In the genomic region with DNA sequence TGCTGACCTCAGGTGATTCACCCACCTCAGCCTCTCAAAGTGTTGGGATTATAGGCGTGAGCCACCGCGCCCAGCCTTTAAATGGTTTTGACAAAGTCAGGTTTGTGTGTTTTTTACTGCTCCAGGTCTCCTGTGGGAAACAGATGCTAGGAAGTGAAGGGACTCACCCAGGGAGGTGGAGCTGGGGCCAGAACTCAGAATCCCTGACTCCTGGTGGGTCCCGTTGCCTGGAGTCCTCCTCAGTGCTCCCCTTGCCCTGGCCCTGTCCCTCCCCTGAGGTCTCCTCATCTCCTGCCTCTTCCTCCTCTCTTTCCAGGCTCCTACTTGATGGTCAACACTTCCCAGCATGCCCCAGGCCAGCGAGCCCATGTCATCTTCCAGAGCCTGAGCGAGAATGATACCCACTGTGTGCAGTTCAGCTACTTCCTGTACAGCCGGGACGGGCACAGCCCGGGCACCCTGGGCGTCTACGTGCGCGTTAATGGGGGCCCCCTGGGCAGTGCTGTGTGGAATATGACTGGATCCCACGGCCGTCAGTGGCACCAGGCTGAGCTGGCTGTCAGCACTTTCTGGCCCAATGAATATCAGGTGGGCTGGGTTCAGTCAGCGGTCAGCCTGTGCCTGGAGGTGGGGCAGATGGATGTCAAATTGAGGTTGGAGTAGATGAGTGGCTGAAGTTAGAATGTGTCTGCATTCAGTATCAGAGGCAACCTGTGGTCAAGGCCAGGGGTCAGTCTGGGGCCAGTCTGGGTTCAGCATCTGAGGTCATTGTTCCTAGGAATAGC, we compare ENCODE assay signal across 13 cellular contexts. TPM values are rescaled to one million over a fixed set of nuclear protein-coding genes. Genes with fewer than 3 reads are reported as not detected.
A peak's percentile ranks its signal among the peaks of the same experiment; 100 is the strongest.
DNase-seq lines count a peak whose midpoint lies in the region; ATAC-seq and TF ChIP-seq lines count a peak whose summit lies in the region.
"Had no signal": no experiment of that assay in that cellular context is flagged by ENCODE, and none has a peak within 500 bp of the region (broad histone marks: within the 10 kb centered on the region; RNA-seq: fewer than 3 reads in every experiment).

No MANE protein-coding gene starts in this region.

- H3K36me3 Mint-ChIP-seq in WTC11: peaks cover under 1% of the 10 kb centered on the region; the same call in 1 of the 2 replicates

- H3K36me3 ChIP-seq in right atrium auricular region (no peaks in the 10 kb centered on the region), liver (ENCODE audit: control insufficient read depth in 4 of 4, insufficient read depth in 3 of 4, low read depth in 1 of 4, low read length in 3 of 4) (peaks cover 0 to 4% (median 0%) of the 10 kb centered on the region in 4 donors), H7 (replicated peaks; ENCODE audit: control insufficient read depth, insufficient read depth, low read length) (no peaks in the 10 kb centered on the region)

- peak overlapping the region; percentile 8 for H3K4me3 Mint-ChIP-seq in WTC11

- H3K4me1 ChIP-seq in right atrium auricular region: peaks cover 0 to 26% of the 10 kb centered on the region in 2 donors
- H3K4me1 ChIP-seq in liver (ENCODE audit: control insufficient read depth in 4 of 4, insufficient read depth in 4 of 4, low read length in 3 of 4): peaks cover 11 to 31% (median 18%) of the 10 kb centered on the region in 4 donors

- POLR2A ChIA-PET in WTC11 (lab: Charles Lee): interaction anchor here (1.7 to 2.0 kb wide), 2 partner anchors 9 to 25 kb away, joined by 5 to 6 read pairs; no protein-coding TSS in a partner anchor

- H3K9me3 ChIP-seq in right atrium auricular region (no peaks in the 10 kb centered on the region), liver (ENCODE audit: control insufficient read depth in 4 of 4, low read length in 3 of 4) (no peaks in the 10 kb centered on the region)

- ATAC-seq in WTC11 (no peak), sciatic nerve (peak; percentile 24), HG03520 (IDR thresholded peaks at IDR 0.05; ENCODE audit: unreplicated experiment) (no peak)
- ATAC-seq: activated CD4-positive, CD25-positive, alpha-beta regulatory T cell treated with anti-CD3 and anti-CD28 coated beads, Interleukin-2, amount 50 U/mL, for 24 hours had no signal

- H3K4me1 Mint-ChIP-seq in WTC11: peaks cover 49% of the 10 kb centered on the region

- TF ChIP-seq CTCF in right atrium auricular region (IDR thresholded peaks at IDR 0.05): no peak
- no peak for TF ChIP-seq CTCF in WTC11 (IDR thresholded peaks at IDR 0.05)
- no peak for TF ChIP-seq CTCF in liver (IDR thresholded peaks at IDR 0.05; ENCODE audit: low read depth, low read length, missing input control)

- intact Hi-C loops in cardiac septum (cut with DNase I) (no loop called here), sciatic nerve (cut with DNase I) (no loop called here)

- no peak overlapping the region for H3K27ac Mint-ChIP-seq in WTC11

- no peak overlapping the region for H3K4me3 ChIP-seq in right atrium auricular region
- no peak overlapping the region for H3K4me3 ChIP-seq in liver (ENCODE audit: low read depth in 1 of 3, low read length in 3 of 3)
- H3K4me3 ChIP-seq in H7 (ENCODE audit: insufficient read depth, low read depth, low read length): no peak overlapping the region

- WGBS in liver: 67% methylated on average over 16 of the region's 16 CpGs

- no peaks in the 10 kb centered on the region for H3K27me3 ChIP-seq in right atrium auricular region
- H3K27me3 ChIP-seq in liver (ENCODE audit: control insufficient read depth in 4 of 4, insufficient read depth in 4 of 4, low read length in 3 of 4): no peaks in the 10 kb centered on the region
- H3K27me3 ChIP-seq in H7 (ENCODE audit: control insufficient read depth, insufficient read depth, low read length): peaks cover 25% of the 10 kb centered on the region

- H3K9ac ChIP-seq in liver (ENCODE audit: low read depth in 1 of 2, low read length in 2 of 2): no peak overlapping the region

- CTCF ChIA-PET in WTC11 (lab: Charles Lee): interaction anchor here (0.7 to 4.1 kb wide), 11 partner anchors 9 to 853 kb away, joined by 3 to 30 read pairs (median 7); partner anchors contain the start of genes PTPRU and TMEM200B

- peaks cover under 1% of the 10 kb centered on the region; the same call in 1 of the 2 replicates for H3K9me3 Mint-ChIP-seq in WTC11

- H3K27ac ChIP-seq in right atrium auricular region (no peak overlapping the region), liver (ENCODE audit: low read depth in 1 of 2, low read length in 2 of 2) (peak overlapping the region; percentile 33 to 69)
- H3K27ac ChIP-seq: epithelial cell of prostate had no signal

- peak; percentile 57 for DNase-seq in cardiac septum (ENCODE audit: low spot score)
- DNase-seq in right atrium auricular region (ENCODE audit: low spot score): no peak
- DNase-seq in WTC11 (ENCODE audit: low spot score): peak; percentile 8
- no peak for DNase-seq in sciatic nerve (ENCODE audit: low spot score)
- DNase-seq in H7: no peak
- no peak for DNase-seq in GM03348 (ENCODE audit: low spot score)
- DNase-seq: COR-L47, left colon, NCI-H446 treated with DMSO at 0.1 percent for 48 hours had no signal

- H3K27me3 Mint-ChIP-seq in WTC11 (ENCODE audit: low read depth): peaks cover 37% of the 10 kb centered on the region

- peak in 1 of 2 donors; percentile 55 for TF ChIP-seq RAD21 in liver (IDR thresholded peaks at IDR 0.05)

TF ChIP-seq in WTC11, 78 proteins besides CTCF, POLR2A, EP300 and RAD21 (continues in another document):
- TF ChIP-seq ZBTB21 (CRISPR knock-in tag; IDR thresholded peaks at IDR 0.05; ENCODE audit: borderline replicate concordance) (no peak), NR3C1 (CRISPR knock-in tag; conservative IDR thresholded peaks at IDR 0.05; ENCODE audit: low read depth) (no peak), OVOL2 (CRISPR knock-in tag; IDR thresholded peaks at IDR 0.05; ENCODE audit: borderline replicate concordance) (no peak)
- TF ChIP-seq, protein P1, sequence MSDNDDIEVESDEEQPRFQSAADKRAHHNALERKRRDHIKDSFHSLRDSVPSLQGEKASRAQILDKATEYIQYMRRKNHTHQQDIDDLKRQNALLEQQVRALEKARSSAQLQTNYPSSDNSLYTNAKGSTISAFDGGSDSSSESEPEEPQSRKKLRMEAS (CRISPR knock-in tag; IDR thresholded peaks at IDR 0.05): no peak
- TF ChIP-seq, protein P2, sequence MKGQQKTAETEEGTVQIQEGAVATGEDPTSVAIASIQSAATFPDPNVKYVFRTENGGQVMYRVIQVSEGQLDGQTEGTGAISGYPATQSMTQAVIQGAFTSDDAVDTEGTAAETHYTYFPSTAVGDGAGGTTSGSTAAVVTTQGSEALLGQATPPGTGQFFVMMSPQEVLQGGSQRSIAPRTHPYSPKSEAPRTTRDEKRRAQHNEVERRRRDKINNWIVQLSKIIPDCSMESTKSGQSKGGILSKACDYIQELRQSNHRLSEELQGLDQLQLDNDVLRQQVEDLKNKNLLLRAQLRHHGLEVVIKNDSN (CRISPR knock-in tag; IDR thresholded peaks at IDR 0.05): no peak

TF ChIP-seq in liver, 16 proteins besides CTCF, POLR2A, EP300 and RAD21 (continues in another document):
- no peak for TF ChIP-seq GABPA (IDR thresholded peaks at IDR 0.05 in 1 of 2, conservative IDR thresholded peaks at IDR 0.05 in 1 of 2)
- TF ChIP-seq, protein P3, sequence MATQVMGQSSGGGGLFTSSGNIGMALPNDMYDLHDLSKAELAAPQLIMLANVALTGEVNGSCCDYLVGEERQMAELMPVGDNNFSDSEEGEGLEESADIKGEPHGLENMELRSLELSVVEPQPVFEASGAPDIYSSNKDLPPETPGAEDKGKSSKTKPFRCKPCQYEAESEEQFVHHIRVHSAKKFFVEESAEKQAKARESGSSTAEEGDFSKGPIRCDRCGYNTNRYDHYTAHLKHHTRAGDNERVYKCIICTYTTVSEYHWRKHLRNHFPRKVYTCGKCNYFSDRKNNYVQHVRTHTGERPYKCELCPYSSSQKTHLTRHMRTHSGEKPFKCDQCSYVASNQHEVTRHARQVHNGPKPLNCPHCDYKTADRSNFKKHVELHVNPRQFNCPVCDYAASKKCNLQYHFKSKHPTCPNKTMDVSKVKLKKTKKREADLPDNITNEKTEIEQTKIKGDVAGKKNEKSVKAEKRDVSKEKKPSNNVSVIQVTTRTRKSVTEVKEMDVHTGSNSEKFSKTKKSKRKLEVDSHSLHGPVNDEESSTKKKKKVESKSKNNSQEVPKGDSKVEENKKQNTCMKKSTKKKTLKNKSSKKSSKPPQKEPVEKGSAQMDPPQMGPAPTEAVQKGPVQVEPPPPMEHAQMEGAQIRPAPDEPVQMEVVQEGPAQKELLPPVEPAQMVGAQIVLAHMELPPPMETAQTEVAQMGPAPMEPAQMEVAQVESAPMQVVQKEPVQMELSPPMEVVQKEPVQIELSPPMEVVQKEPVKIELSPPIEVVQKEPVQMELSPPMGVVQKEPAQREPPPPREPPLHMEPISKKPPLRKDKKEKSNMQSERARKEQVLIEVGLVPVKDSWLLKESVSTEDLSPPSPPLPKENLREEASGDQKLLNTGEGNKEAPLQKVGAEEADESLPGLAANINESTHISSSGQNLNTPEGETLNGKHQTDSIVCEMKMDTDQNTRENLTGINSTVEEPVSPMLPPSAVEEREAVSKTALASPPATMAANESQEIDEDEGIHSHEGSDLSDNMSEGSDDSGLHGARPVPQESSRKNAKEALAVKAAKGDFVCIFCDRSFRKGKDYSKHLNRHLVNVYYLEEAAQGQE (IDR thresholded peaks at IDR 0.05): peak; percentile 60
- TF ChIP-seq, protein P4, sequence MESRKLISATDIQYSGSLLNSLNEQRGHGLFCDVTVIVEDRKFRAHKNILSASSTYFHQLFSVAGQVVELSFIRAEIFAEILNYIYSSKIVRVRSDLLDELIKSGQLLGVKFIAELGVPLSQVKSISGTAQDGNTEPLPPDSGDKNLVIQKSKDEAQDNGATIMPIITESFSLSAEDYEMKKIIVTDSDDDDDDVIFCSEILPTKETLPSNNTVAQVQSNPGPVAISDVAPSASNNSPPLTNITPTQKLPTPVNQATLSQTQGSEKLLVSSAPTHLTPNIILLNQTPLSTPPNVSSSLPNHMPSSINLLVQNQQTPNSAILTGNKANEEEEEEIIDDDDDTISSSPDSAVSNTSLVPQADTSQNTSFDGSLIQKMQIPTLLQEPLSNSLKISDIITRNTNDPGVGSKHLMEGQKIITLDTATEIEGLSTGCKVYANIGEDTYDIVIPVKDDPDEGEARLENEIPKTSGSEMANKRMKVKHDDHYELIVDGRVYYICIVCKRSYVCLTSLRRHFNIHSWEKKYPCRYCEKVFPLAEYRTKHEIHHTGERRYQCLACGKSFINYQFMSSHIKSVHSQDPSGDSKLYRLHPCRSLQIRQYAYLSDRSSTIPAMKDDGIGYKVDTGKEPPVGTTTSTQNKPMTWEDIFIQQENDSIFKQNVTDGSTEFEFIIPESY (IDR thresholded peaks at IDR 0.05): no peak

RNA-seq across cellular contexts. Expression of gene PTPRU, which starts 22.1 kb away (rescaled TPM):
- total RNA-seq in cardiac septum (6.6 TPM), right atrium auricular region (10 to 100 TPM; 15.9 to 22.4 TPM), WTC11 (2021) (60.8 to 75.4 TPM (median 68.2 TPM) in 3 replicates), liver (10 to 100 TPM in 1 of 2 donors, 1 to 10 TPM in 1; 4.6 to 15.1 TPM), sciatic nerve (83.9 TPM)
- 1 to 10 TPM; 1.6 to 7.4 TPM for polyA plus RNA-seq in liver
- total RNA-seq in H7 (2014; rRNA removed; shearing (Covaris generic)): 24.6 and 28.6 TPM in 2 replicates

RNA-seq across cellular contexts. Expression of gene MECR, which starts 27.6 kb away (rescaled TPM):
- total RNA-seq in cardiac septum: 29.9 TPM
- 10 to 100 TPM; 18.4 to 24.3 TPM for total RNA-seq in right atrium auricular region
- 37.6 to 44.2 TPM (median 43.0 TPM) in 3 replicates for total RNA-seq in WTC11 (2021)
- total RNA-seq in liver: 10 to 100 TPM in 1 of 2 donors, 1 to 10 TPM in 1; 7.5 to 13.6 TPM
- polyA plus RNA-seq in liver: 10 to 100 TPM; 12.9 to 19.9 TPM
- 22.6 TPM for total RNA-seq in sciatic nerve
- total RNA-seq in H7 (2014; rRNA removed; shearing (Covaris generic)): 62.1 and 71.1 TPM in 2 replicates

Comparison
In these comparisons a context has a peak if more than half of its experiments do, and no peak if none do; other contexts are left out.
1. DNase-seq: peak in cardiac septum (single experiment) and WTC11 (single experiment); none in right atrium auricular region (single experiment), sciatic nerve (single experiment), H7 (single experiment) and GM03348 (single experiment).
2. H3K27ac ChIP-seq: peak in liver (2 of 2); none in right atrium auricular region (0 of 2).